Comparison of ENCODE assay signal across 30 cellular contexts in the genomic region with DNA sequence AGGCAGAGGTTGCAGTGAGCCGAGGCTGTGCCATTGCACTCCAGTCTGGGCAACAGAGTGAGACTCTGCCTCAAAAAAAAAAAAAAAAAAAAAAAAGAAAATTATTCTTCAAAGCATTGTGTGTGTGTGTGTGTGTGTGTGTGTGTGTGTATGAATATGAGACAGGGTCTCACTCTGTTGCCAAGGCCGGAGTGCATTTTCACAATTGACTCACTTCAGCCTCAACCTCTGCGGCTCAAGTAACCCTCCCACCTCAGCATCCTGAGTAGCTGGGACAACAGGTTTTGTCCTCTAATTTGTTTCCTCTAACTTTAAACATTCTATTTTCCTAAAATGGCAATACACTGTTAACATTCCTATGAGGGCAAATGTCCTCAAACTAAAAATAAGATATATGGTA. TPM values are rescaled to one million over a fixed set of nuclear protein-coding genes. Genes with fewer than 3 reads are reported as not detected.
A peak's percentile ranks its signal among the peaks of the same experiment; 100 is the strongest.
DNase-seq lines count a peak whose midpoint lies in the region; ATAC-seq and TF ChIP-seq lines count a peak whose summit lies in the region.
"Had no signal": no experiment of that assay in that cellular context is flagged by ENCODE, and none has a peak within 500 bp of the region (broad histone marks: within the 10 kb centered on the region; RNA-seq: fewer than 3 reads in every experiment).

No MANE protein-coding gene starts in this region.

- POLR2A ChIA-PET in CD4-positive, alpha-beta T cell (lab: Charles Lee): interaction anchor here (1.4 to 2.2 kb wide), 2 partner anchors 90 to 194 kb away, joined by 10 read pairs; partner anchors contain the start of gene LASP1
- POLR2A ChIA-PET in naive thymus-derived CD8-positive, alpha-beta T cell (lab: Charles Lee): interaction anchor here (0.7 to 1.1 kb wide), 4 partner anchors 37 to 91 kb away, joined by 3 to 5 read pairs (median 4); no protein-coding TSS in a partner anchor
- POLR2A ChIA-PET in MCF 10A (lab: Yijun Ruan, JAX): interaction anchor here (0.8 kb wide), 1 partner anchor 13 kb away, joined by 3 read pairs; no protein-coding TSS in a partner anchor

- no peaks in the 10 kb centered on the region for H3K9me3 Mint-ChIP-seq in activated CD8-positive, alpha-beta memory T cell treated with anti-CD3 and anti-CD28 coated beads, Interleukin-2, amount 10 ng/mL, durations not matched to agents 7 days and 5 days (ENCODE audit: low read depth)
- H3K9me3 Mint-ChIP-seq in CD4-positive, alpha-beta T cell: no peaks in the 10 kb centered on the region
- H3K9me3 Mint-ChIP-seq in naive thymus-derived CD8-positive, alpha-beta T cell: no peaks in the 10 kb centered on the region
- H3K9me3 Mint-ChIP-seq in MCF 10A (ENCODE audit: unreplicated experiment): no peaks in the 10 kb centered on the region
- H3K9me3 Mint-ChIP-seq in Calu3 (ENCODE audit: low read depth, unreplicated experiment): no peaks in the 10 kb centered on the region
- H3K9me3 Mint-ChIP-seq: CD4-positive, alpha-beta memory T cell had no signal

- H3K4me1 Mint-ChIP-seq in activated CD8-positive, alpha-beta memory T cell treated with anti-CD3 and anti-CD28 coated beads, Interleukin-2, amount 10 ng/mL, durations not matched to agents 7 days and 5 days: peaks cover 31% of the 10 kb centered on the region
- peaks cover 37% of the 10 kb centered on the region for H3K4me1 Mint-ChIP-seq in CD4-positive, alpha-beta T cell (ENCODE audit: low read depth)
- peaks cover 1 to 37% (median 24%) of the 10 kb centered on the region in 4 donors for H3K4me1 Mint-ChIP-seq in naive thymus-derived CD8-positive, alpha-beta T cell
- H3K4me1 Mint-ChIP-seq in MCF 10A (ENCODE audit: insufficient read depth, unreplicated experiment) (no peaks in the 10 kb centered on the region), Calu3 (ENCODE audit: low read depth, unreplicated experiment) (no peaks in the 10 kb centered on the region)

- peaks cover 0 to 4% of the 10 kb centered on the region in 2 donors for H3K4me1 ChIP-seq in ascending aorta

- H3K36me3 Mint-ChIP-seq in activated CD8-positive, alpha-beta memory T cell treated with anti-CD3 and anti-CD28 coated beads, Interleukin-2, amount 10 ng/mL, durations not matched to agents 7 days and 5 days: no peaks in the 10 kb centered on the region
- no peaks in the 10 kb centered on the region for H3K36me3 Mint-ChIP-seq in CD4-positive, alpha-beta T cell (ENCODE audit: low read depth)
- H3K36me3 Mint-ChIP-seq in naive thymus-derived CD8-positive, alpha-beta T cell: no peaks in the 10 kb centered on the region
- H3K36me3 Mint-ChIP-seq in MCF 10A (ENCODE audit: insufficient read depth, unreplicated experiment) (no peaks in the 10 kb centered on the region), Calu3 (ENCODE audit: insufficient read depth, unreplicated experiment) (no peaks in the 10 kb centered on the region)
- H3K36me3 Mint-ChIP-seq: CD4-positive, alpha-beta memory T cell had no signal

- no peak for DNase-seq in activated CD8-positive, alpha-beta memory T cell treated with anti-CD3 and anti-CD28 coated beads, Interleukin-2, amount 10 ng/mL, durations not matched to agents 7 days and 5 days
- DNase-seq in activated CD8-positive, alpha-beta memory T cell treated with anti-CD3 and anti-CD28 coated beads, Interleukin-2, amount 50 U/mL, for 4 hours: no peak
- DNase-seq in CD4-positive, alpha-beta T cell: no peak
- no peak for DNase-seq in ascending aorta (ENCODE audit: low spot score in 2 of 2)
- DNase-seq in naive thymus-derived CD8-positive, alpha-beta T cell: no peak
- DNase-seq in MCF 10A (ENCODE audit: unreplicated experiment): no peak
- no peak for DNase-seq in Calu3
- DNase-seq: CD4-positive, alpha-beta memory T cell; COR-L47; DMS79; GF-D8; H7; Kasumi-1; MV-4-11; NCI-H1105 treated with DMSO at 0.1 percent for 48 hours; NCI-H146; NCI-H1930; NCI-H2107; NCI-H524; NCI-H774; NK-92 treated with Interleukin-12 subunit alpha and Interleukin-12 subunit beta, amount 100 ng/mL, for 24 hours; Right ventricle myocardium superior; RPMI8226 had no signal

- no peaks in the 10 kb centered on the region for H3K27me3 ChIP-seq in CD4-positive, alpha-beta T cell (ENCODE audit: control insufficient read depth, insufficient read depth, low read length)
- no peaks in the 10 kb centered on the region for H3K27me3 ChIP-seq in ascending aorta
- H3K27me3 ChIP-seq: BLaER1 had no signal

- H3K4me3 Mint-ChIP-seq in activated CD8-positive, alpha-beta memory T cell treated with anti-CD3 and anti-CD28 coated beads, Interleukin-2, amount 10 ng/mL, durations not matched to agents 7 days and 5 days: no peak overlapping the region
- H3K4me3 Mint-ChIP-seq in CD4-positive, alpha-beta T cell: no peak overlapping the region
- no peak overlapping the region for H3K4me3 Mint-ChIP-seq in naive thymus-derived CD8-positive, alpha-beta T cell
- no peak overlapping the region for H3K4me3 Mint-ChIP-seq in MCF 10A (ENCODE audit: unreplicated experiment)
- no peak overlapping the region for H3K4me3 Mint-ChIP-seq in Calu3 (ENCODE audit: low read depth, unreplicated experiment)

- no peak overlapping the region for H3K27ac Mint-ChIP-seq in activated CD8-positive, alpha-beta memory T cell treated with anti-CD3 and anti-CD28 coated beads, Interleukin-2, amount 10 ng/mL, durations not matched to agents 7 days and 5 days
- H3K27ac Mint-ChIP-seq in CD4-positive, alpha-beta T cell: peak overlapping the region; percentile 53
- peak overlapping the region in 7 of 10 donors; percentile 15 to 88 (median 82) for H3K27ac Mint-ChIP-seq in naive thymus-derived CD8-positive, alpha-beta T cell
- no peak overlapping the region for H3K27ac Mint-ChIP-seq in MCF 10A (ENCODE audit: low read depth, unreplicated experiment)
- H3K27ac Mint-ChIP-seq in Calu3 (ENCODE audit: unreplicated experiment): no peak overlapping the region

- no peaks in the 10 kb centered on the region for H3K27me3 Mint-ChIP-seq in activated CD8-positive, alpha-beta memory T cell treated with anti-CD3 and anti-CD28 coated beads, Interleukin-2, amount 10 ng/mL, durations not matched to agents 7 days and 5 days
- no peaks in the 10 kb centered on the region for H3K27me3 Mint-ChIP-seq in CD4-positive, alpha-beta T cell
- no peaks in the 10 kb centered on the region for H3K27me3 Mint-ChIP-seq in naive thymus-derived CD8-positive, alpha-beta T cell
- H3K27me3 Mint-ChIP-seq in MCF 10A (ENCODE audit: insufficient read depth, unreplicated experiment) (no peaks in the 10 kb centered on the region), Calu3 (ENCODE audit: unreplicated experiment) (no peaks in the 10 kb centered on the region)
- H3K27me3 Mint-ChIP-seq: CD4-positive, alpha-beta memory T cell had no signal

- no peaks in the 10 kb centered on the region for H3K9me3 ChIP-seq in CD4-positive, alpha-beta T cell (ENCODE audit: control insufficient read depth, low read length)
- H3K9me3 ChIP-seq in ascending aorta: no peaks in the 10 kb centered on the region
- H3K9me3 ChIP-seq: BLaER1 had no signal

- intact Hi-C loops in CD4-positive, alpha-beta T cell (cut with DNase I, micrococcal nuclease): no loop called here
- intact Hi-C loops in ascending aorta (cut with DNase I) (no loop called here), MCF 10A (cut with micrococcal nuclease) (no loop called here), Calu3 (cut with micrococcal nuclease; ENCODE audit: unreplicated experiment) (no loop called here)

- TF ChIP-seq CTCF in CD4-positive, alpha-beta T cell (IDR thresholded peaks at IDR 0.05): no peak
- TF ChIP-seq CTCF in ascending aorta (IDR thresholded peaks at IDR 0.05) (no peak), MCF 10A (IDR thresholded peaks at IDR 0.05; ENCODE audit: unreplicated experiment) (no peak), Calu3 (IDR thresholded peaks at IDR 0.05; ENCODE audit: unreplicated experiment) (no peak)

- ATAC-seq in activated CD8-positive, alpha-beta memory T cell treated with anti-CD3 and anti-CD28 coated beads, Interleukin-2, amount 10 ng/mL, durations not matched to agents 7 days and 5 days: peak; percentile 45
- no peak for ATAC-seq in CD4-positive, alpha-beta T cell (ENCODE audit: poor library complexity)
- peak in 1 of 2 donors; percentile 22 for ATAC-seq in naive thymus-derived CD8-positive, alpha-beta T cell
- ATAC-seq: HepG2, K562 had no signal

- no peak overlapping the region for H3K4me3 ChIP-seq in ascending aorta
- H3K4me3 ChIP-seq: BLaER1, K562 had no signal

- CTCF ChIA-PET in activated CD8-positive, alpha-beta memory T cell treated with anti-CD3 and anti-CD28 coated beads, Interleukin-2, amount 10 ng/mL, durations not matched to agents 7 days and 5 days (lab: Charles Lee): interaction anchor here (0.8 to 1.4 kb wide), 4 partner anchors 14 to 215 kb away, joined by 3 read pairs; no protein-coding TSS in a partner anchor
- CTCF ChIA-PET in CD4-positive, alpha-beta T cell (lab: Charles Lee): no interaction called here
- CTCF ChIA-PET in MCF 10A (lab: Yijun Ruan, JAX) (interaction anchor here (0.6 kb wide), 1 partner anchor 202 kb away, joined by 3 read pairs; no protein-coding TSS in a partner anchor), Calu3 (lab: Charles Lee) (interaction anchor here (0.6 to 0.7 kb wide), 2 partner anchors 154 to 384 kb away, joined by 4 to 7 read pairs; no protein-coding TSS in a partner anchor)

- BruUV-seq in MCF 10A (replicated peaks; lab: Mats Ljungman, UMichigan) (no TSS peak), Calu3 (replicated peaks; lab: Mats Ljungman, UMichigan) (no TSS peak)

- H3K27ac ChIP-seq in CD4-positive, alpha-beta T cell (ENCODE audit: low read depth, low read length): no peak overlapping the region
- peak overlapping the region; percentile 46 to 58 for H3K27ac ChIP-seq in ascending aorta
- H3K27ac ChIP-seq: BLaER1 had no signal

- no peaks in the 10 kb centered on the region for H3K36me3 ChIP-seq in ascending aorta
- H3K36me3 ChIP-seq: BLaER1 had no signal

RNA-seq across cellular contexts. Expression of gene FBXO47, which starts 7.7 kb away (rescaled TPM):
- total RNA-seq in activated CD8-positive, alpha-beta memory T cell treated with anti-CD3 and anti-CD28 coated beads, Interleukin-2, amount 10 ng/mL, durations not matched to agents 7 days and 5 days: under 1 TPM in 1 of 2 experiments, not detected in 1; 0.18 TPM
- not detected for total RNA-seq in CD4-positive, alpha-beta T cell
- total RNA-seq in ascending aorta (not detected), MCF 10A (2022) (not detected in 2 replicates), Calu3 (2022) (not detected in 2 replicates)
- under 1 TPM in 1 of 2 experiments, not detected in 1; 0.22 TPM for total RNA-seq in naive thymus-derived CD8-positive, alpha-beta T cell
- polyA plus RNA-seq in naive thymus-derived CD8-positive, alpha-beta T cell: not detected
- total RNA-seq: A172; CD4-positive, alpha-beta memory T cell; H7; HepG2; HT-29; K562; M059J; Right ventricle myocardium superior; SK-MEL-5 had no signal
- polyA plus RNA-seq: CD4-positive, alpha-beta memory T cell; HepG2; K562 had no signal

Comparison
In these comparisons a context has a peak if more than half of its experiments do, and no peak if none do; other contexts are left out.
1. H3K27ac Mint-ChIP-seq: peak in CD4-positive, alpha-beta T cell (single experiment) and naive thymus-derived CD8-positive, alpha-beta T cell (7 of 10); none in activated CD8-positive, alpha-beta memory T cell treated with anti-CD3 and anti-CD28 coated beads, Interleukin-2, amount 10 ng/mL, durations not matched to agents 7 days and 5 days (single experiment), MCF 10A (single experiment) and Calu3 (single experiment).